ENCODE assay signal across 9 cellular contexts in genomic region chr10:50577681-50578350, GRCh38. TPM values are rescaled to one million over a fixed set of nuclear protein-coding genes. Genes with fewer than 3 reads are reported as not detected.
A peak's percentile ranks its signal among the peaks of the same experiment; 100 is the strongest.
DNase-seq lines count a peak whose midpoint lies in the region; ATAC-seq and TF ChIP-seq lines count a peak whose summit lies in the region.
"Had no signal": no experiment of that assay in that cellular context is flagged by ENCODE, and none has a peak within 500 bp of the region (broad histone marks: within the 10 kb centered on the region; RNA-seq: fewer than 3 reads in every experiment).

No MANE protein-coding gene starts in this region.

- no peak for DNase-seq in activated naive CD8-positive, alpha-beta T cell treated with anti-CD3 and anti-CD28 coated beads, Interleukin-2, amount 50 U/mL, for 24 hours
- DNase-seq in activated naive CD8-positive, alpha-beta T cell treated with anti-CD3 and anti-CD28 coated beads for 36 hours = no peak
- DNase-seq in left ventricle myocardium superior = no peak
- DNase-seq in activated CD4-positive, alpha-beta T cell treated with anti-CD3 and anti-CD28 coated beads for 48 hours = no peak
- no peak for DNase-seq in GM20000 (ENCODE audit: low spot score)
- DNase-seq in activated naive CD4-positive, alpha-beta T cell treated with anti-CD3 and anti-CD28 coated beads, Interleukin-2, amount 50 U/mL, for 72 hours (ENCODE audit: low spot score in 2 of 2) = no peak
- DNase-seq: CD4-positive, CD25-positive, alpha-beta regulatory T cell had no signal

- H3K9me3 Mint-ChIP-seq in activated naive CD8-positive, alpha-beta T cell treated with anti-CD3 and anti-CD28 coated beads, Interleukin-2, amount 50 U/mL, for 24 hours = no peaks in the 10 kb centered on the region
- peaks cover 3% of the 10 kb centered on the region for H3K9me3 Mint-ChIP-seq in activated naive CD8-positive, alpha-beta T cell treated with anti-CD3 and anti-CD28 coated beads for 36 hours
- no peaks in the 10 kb centered on the region for H3K9me3 Mint-ChIP-seq in activated naive CD4-positive, alpha-beta T cell treated with anti-CD3 and anti-CD28 coated beads, Interleukin-2, amount 50 U/mL, for 72 hours

- no peak overlapping the region for H3K4me3 Mint-ChIP-seq in activated naive CD8-positive, alpha-beta T cell treated with anti-CD3 and anti-CD28 coated beads, Interleukin-2, amount 50 U/mL, for 24 hours
- no peak overlapping the region for H3K4me3 Mint-ChIP-seq in activated naive CD8-positive, alpha-beta T cell treated with anti-CD3 and anti-CD28 coated beads for 36 hours
- H3K4me3 Mint-ChIP-seq: CD4-positive, CD25-positive, alpha-beta regulatory T cell had no signal

- peaks cover 2% of the 10 kb centered on the region for H3K36me3 Mint-ChIP-seq in activated naive CD8-positive, alpha-beta T cell treated with anti-CD3 and anti-CD28 coated beads, Interleukin-2, amount 50 U/mL, for 24 hours (ENCODE audit: low read depth)
- peaks cover 14% of the 10 kb centered on the region for H3K36me3 Mint-ChIP-seq in activated naive CD8-positive, alpha-beta T cell treated with anti-CD3 and anti-CD28 coated beads for 36 hours
- H3K36me3 Mint-ChIP-seq in activated naive CD4-positive, alpha-beta T cell treated with anti-CD3 and anti-CD28 coated beads, Interleukin-2, amount 50 U/mL, for 72 hours = peaks cover 0 to 4% of the 10 kb centered on the region in 2 donors

- intact Hi-C loops in left ventricle myocardium superior (cut with micrococcal nuclease) = no loop called here

- no peaks in the 10 kb centered on the region for H3K27me3 Mint-ChIP-seq in activated naive CD8-positive, alpha-beta T cell treated with anti-CD3 and anti-CD28 coated beads, Interleukin-2, amount 50 U/mL, for 24 hours
- H3K27me3 Mint-ChIP-seq in activated naive CD8-positive, alpha-beta T cell treated with anti-CD3 and anti-CD28 coated beads for 36 hours = no peaks in the 10 kb centered on the region
- H3K27me3 Mint-ChIP-seq: CD4-positive, CD25-positive, alpha-beta regulatory T cell had no signal

- H3K27ac ChIP-seq in temporal lobe (ENCODE audit: low read depth, low read length) = peak overlapping the region; percentile 28

- H3K27ac Mint-ChIP-seq in activated naive CD8-positive, alpha-beta T cell treated with anti-CD3 and anti-CD28 coated beads, Interleukin-2, amount 50 U/mL, for 24 hours = no peak overlapping the region
- no peak overlapping the region for H3K27ac Mint-ChIP-seq in activated naive CD8-positive, alpha-beta T cell treated with anti-CD3 and anti-CD28 coated beads for 36 hours
- H3K27ac Mint-ChIP-seq in activated naive CD4-positive, alpha-beta T cell treated with anti-CD3 and anti-CD28 coated beads, Interleukin-2, amount 50 U/mL, for 72 hours = no peak overlapping the region

- peak; percentile 44 for ATAC-seq in activated naive CD8-positive, alpha-beta T cell treated with anti-CD3 and anti-CD28 coated beads, Interleukin-2, amount 50 U/mL, for 24 hours
- ATAC-seq in SK-N-SH treated with all-trans-retinoic acid at 6 μM for 48 hours (peak; percentile 73), left ventricle myocardium superior (peak; percentile 90)
- no peak for ATAC-seq in activated naive CD4-positive, alpha-beta T cell treated with anti-CD3 and anti-CD28 coated beads, Interleukin-2, amount 50 U/mL, for 72 hours

- H3K4me1 Mint-ChIP-seq in activated naive CD8-positive, alpha-beta T cell treated with anti-CD3 and anti-CD28 coated beads, Interleukin-2, amount 50 U/mL, for 24 hours = peaks cover 70% of the 10 kb centered on the region
- peaks cover 53% of the 10 kb centered on the region for H3K4me1 Mint-ChIP-seq in activated naive CD8-positive, alpha-beta T cell treated with anti-CD3 and anti-CD28 coated beads for 36 hours

- TF ChIP-seq CTCF in GM20000 (IDR thresholded peaks at IDR 0.05; ENCODE audit: extremely low read depth, missing control alignments) = no peak

TF ChIP-seq in SK-N-SH treated with all-trans-retinoic acid at 6 μM for 48 hours, 23 proteins besides CTCF, POLR2A, EP300 and RAD21:
- 0 out of 2 replicates have a peak, but pooled peaks have one; percentile 41 for TF ChIP-seq ZFP3 (CRISPR knock-in tag; IDR thresholded peaks at IDR 0.05)
- TF ChIP-seq ZNF70 (CRISPR knock-in tag; IDR thresholded peaks at IDR 0.05) = no peak
- TF ChIP-seq ISL1 (CRISPR knock-in tag; IDR thresholded peaks at IDR 0.05) = 0 out of 2 replicates have a peak, but pooled peaks have one; percentile 25

RNA-seq across cellular contexts. Expression of gene SGMS1, which starts 45.9 kb away (rescaled TPM):
- 10 to 100 TPM in 1 of 2 experiments, 1 to 10 TPM in 1; 9.8 to 11.3 TPM for total RNA-seq in activated naive CD8-positive, alpha-beta T cell treated with anti-CD3 and anti-CD28 coated beads for 36 hours
- total RNA-seq in left ventricle myocardium superior (21.9 TPM), temporal lobe (26.6 TPM)
- total RNA-seq in activated naive CD4-positive, alpha-beta T cell treated with anti-CD3 and anti-CD28 coated beads, Interleukin-2, amount 50 U/mL, for 72 hours = 10 to 100 TPM in 1 of 2 donors, 1 to 10 TPM in 1; 8.1 to 11.2 TPM

Comparison
In these comparisons a context has a peak if more than half of its experiments do, and no peak if none do; other contexts are left out.
1. ATAC-seq: peak in activated naive CD8-positive, alpha-beta T cell treated with anti-CD3 and anti-CD28 coated beads, Interleukin-2, amount 50 U/mL, for 24 hours (single experiment), SK-N-SH treated with all-trans-retinoic acid at 6 μM for 48 hours (single experiment) and left ventricle myocardium superior (single experiment); none in activated naive CD4-positive, alpha-beta T cell treated with anti-CD3 and anti-CD28 coated beads, Interleukin-2, amount 50 U/mL, for 72 hours (0 of 2).